In genomic region chr3:30673425-30674341, GRCh38 we compare ENCODE assay signal across 11 cellular contexts.
A peak's percentile ranks its signal among the peaks of the same experiment; 100 is the strongest.
DNase-seq lines count a peak whose midpoint lies in the region; ATAC-seq lines count a peak whose summit lies in the region.
"Had no signal": no experiment of that assay in that cellular context is flagged by ENCODE, and none has a peak within 500 bp of the region (broad histone marks: within the 10 kb centered on the region; RNA-seq: fewer than 3 reads in every experiment).

No MANE protein-coding gene starts in this region.

- ATAC-seq in stimulated activated naive CD8-positive, alpha-beta T cell treated with anti-CD3 and anti-CD28 coated beads, Interleukin-15, Interleukin-2, amounts not matched to agents 100 U/mL and 50 U/mL, for 24 hours: no peak
- ATAC-seq in right cardiac atrium (peak in 1 of 2 donors; percentile 50), GM21529 (IDR thresholded peaks at IDR 0.05; ENCODE audit: unreplicated experiment) (no peak), GM21528 (IDR thresholded peaks at IDR 0.05; ENCODE audit: low FRiP score, unreplicated experiment) (no peak)

- no peaks in the 10 kb centered on the region for H3K27me3 ChIP-seq in right cardiac atrium (ENCODE audit: control insufficient read depth, insufficient read depth)

- H3K27ac ChIP-seq in right cardiac atrium (ENCODE audit: low read length): peak overlapping the region; percentile 66

- H3K4me3 ChIP-seq in right cardiac atrium (ENCODE audit: low read length): no peak overlapping the region

- H3K9me3 ChIP-seq in right cardiac atrium (ENCODE audit: control insufficient read depth, low read length): no peaks in the 10 kb centered on the region

- H3K9me3 Mint-ChIP-seq in stimulated activated naive CD8-positive, alpha-beta T cell treated with anti-CD3 and anti-CD28 coated beads, Interleukin-15, Interleukin-2, amounts not matched to agents 100 ng/mL and 50 ng/mL, for 24 hours: peaks cover 4% of the 10 kb centered on the region
- no peaks in the 10 kb centered on the region for H3K9me3 Mint-ChIP-seq in activated CD4-positive, alpha-beta memory T cell treated with anti-CD3 and anti-CD28 coated beads, Interleukin-2, amount 10 ng/mL, durations not matched to agents 7 days and 5 days

- intact Hi-C loops in right cardiac atrium (cut with DNase I): no loop called here

- no peak for DNase-seq in stimulated activated naive CD8-positive, alpha-beta T cell treated with anti-CD3 and anti-CD28 coated beads, Interleukin-15, Interleukin-2, amounts not matched to agents 100 U/mL and 50 U/mL, for 24 hours
- no peak for DNase-seq in activated CD4-positive, alpha-beta memory T cell treated with anti-CD3 and anti-CD28 coated beads, Interleukin-2, amount 10 ng/mL, durations not matched to agents 7 days and 5 days
- no peak for DNase-seq in right cardiac atrium
- DNase-seq in RPMI8226: no peak
- DNase-seq in AG20443 (ENCODE audit: low spot score): no peak
- DNase-seq: KG1; NCI-H2029; stimulated activated CD4-positive, alpha-beta T cell treated with anti-CD3 and anti-CD28 coated beads, Interleukin-4, amount 100 ng/mL, for 24 hours had no signal

- no peaks in the 10 kb centered on the region for H3K27me3 Mint-ChIP-seq in stimulated activated naive CD8-positive, alpha-beta T cell treated with anti-CD3 and anti-CD28 coated beads, Interleukin-15, Interleukin-2, amounts not matched to agents 100 ng/mL and 50 ng/mL, for 24 hours
- H3K27me3 Mint-ChIP-seq in activated CD4-positive, alpha-beta memory T cell treated with anti-CD3 and anti-CD28 coated beads, Interleukin-2, amount 10 ng/mL, durations not matched to agents 7 days and 5 days: no peaks in the 10 kb centered on the region

- H3K4me3 Mint-ChIP-seq in stimulated activated naive CD8-positive, alpha-beta T cell treated with anti-CD3 and anti-CD28 coated beads, Interleukin-15, Interleukin-2, amounts not matched to agents 100 ng/mL and 50 ng/mL, for 24 hours: peak overlapping the region; percentile 2
- peak overlapping the region; percentile 26 for H3K4me3 Mint-ChIP-seq in activated CD4-positive, alpha-beta memory T cell treated with anti-CD3 and anti-CD28 coated beads, Interleukin-2, amount 10 ng/mL, durations not matched to agents 7 days and 5 days

- H3K36me3 Mint-ChIP-seq in stimulated activated naive CD8-positive, alpha-beta T cell treated with anti-CD3 and anti-CD28 coated beads, Interleukin-15, Interleukin-2, amounts not matched to agents 100 ng/mL and 50 ng/mL, for 24 hours (ENCODE audit: low read depth): peaks cover 100% of the 10 kb centered on the region
- H3K36me3 Mint-ChIP-seq in activated CD4-positive, alpha-beta memory T cell treated with anti-CD3 and anti-CD28 coated beads, Interleukin-2, amount 10 ng/mL, durations not matched to agents 7 days and 5 days (ENCODE audit: low read depth): peaks cover 99% of the 10 kb centered on the region

- POLR2A ChIA-PET in activated CD4-positive, alpha-beta memory T cell treated with anti-CD3 and anti-CD28 coated beads, Interleukin-2, amount 10 ng/mL, durations not matched to agents 7 days and 5 days (lab: Charles Lee): interaction anchor here (1.3 kb wide), 1 partner anchor 18 kb away, joined by 3 read pairs; no protein-coding TSS in a partner anchor

- CTCF ChIA-PET in activated CD4-positive, alpha-beta memory T cell treated with anti-CD3 and anti-CD28 coated beads, Interleukin-2, amount 10 ng/mL, durations not matched to agents 7 days and 5 days (lab: Charles Lee): interaction anchor here (2.0 kb wide), 1 partner anchor 20 kb away, joined by 6 read pairs; no protein-coding TSS in a partner anchor

- H3K4me1 Mint-ChIP-seq in stimulated activated naive CD8-positive, alpha-beta T cell treated with anti-CD3 and anti-CD28 coated beads, Interleukin-15, Interleukin-2, amounts not matched to agents 100 ng/mL and 50 ng/mL, for 24 hours (ENCODE audit: low read depth): peaks cover 94% of the 10 kb centered on the region
- peaks cover 74% of the 10 kb centered on the region for H3K4me1 Mint-ChIP-seq in activated CD4-positive, alpha-beta memory T cell treated with anti-CD3 and anti-CD28 coated beads, Interleukin-2, amount 10 ng/mL, durations not matched to agents 7 days and 5 days

- WGBS in right cardiac atrium: 64% methylated on average over 6 of the region's 6 CpGs

- H3K4me1 ChIP-seq in right cardiac atrium (ENCODE audit: control insufficient read depth, insufficient read depth, low read length): peaks cover 9% of the 10 kb centered on the region

- peak overlapping the region; percentile 42 for H3K27ac Mint-ChIP-seq in stimulated activated naive CD8-positive, alpha-beta T cell treated with anti-CD3 and anti-CD28 coated beads, Interleukin-15, Interleukin-2, amounts not matched to agents 100 ng/mL and 50 ng/mL, for 24 hours
- H3K27ac Mint-ChIP-seq in activated CD4-positive, alpha-beta memory T cell treated with anti-CD3 and anti-CD28 coated beads, Interleukin-2, amount 10 ng/mL, durations not matched to agents 7 days and 5 days: peak overlapping the region; percentile 24
